In genomic region chr12:67271976-67272375, GRCh38 we compare ENCODE assay signal across 11 cellular contexts. TPM values are rescaled to one million over a fixed set of nuclear protein-coding genes. Genes with fewer than 3 reads are reported as not detected.
DNase-seq lines count a peak whose midpoint lies in the region; ATAC-seq and TF ChIP-seq lines count a peak whose summit lies in the region.
"Had no signal": no experiment of that assay in that cellular context is flagged by ENCODE, and none has a peak within 500 bp of the region (broad histone marks: within the 10 kb centered on the region; RNA-seq: fewer than 3 reads in every experiment).

No MANE protein-coding gene starts in this region.

- POLR2A ChIA-PET in CD8-positive, alpha-beta memory T cell (lab: Charles Lee), result no interaction called here

- H3K4me3 Mint-ChIP-seq in CD8-positive, alpha-beta memory T cell, result peak overlapping the region in 5 of 7 donors; percentile 5 to 95 (median 12)
- H3K4me3 Mint-ChIP-seq in brain (peak overlapping the region; percentile 67 to 90 (median 81)), nephron progenitor cell (peak overlapping the region; percentile 98)

- TF ChIP-seq CTCF in brain (conservative IDR thresholded peaks at IDR 0.05) (no peak), nephron progenitor cell (IDR thresholded peaks at IDR 0.05) (no peak)

- peaks cover 0 to 1% of the 10 kb centered on the region in 2 donors for H3K27me3 Mint-ChIP-seq in CD8-positive, alpha-beta memory T cell
- H3K27me3 Mint-ChIP-seq in brain, result peaks cover 9% of the 10 kb centered on the region
- no peaks in the 10 kb centered on the region for H3K27me3 Mint-ChIP-seq in nephron progenitor cell (ENCODE audit: low read depth, poor library complexity)

- H3K36me3 Mint-ChIP-seq in CD8-positive, alpha-beta memory T cell, result peaks cover 0 to 24% (median 10%) of the 10 kb centered on the region in 3 donors
- H3K36me3 Mint-ChIP-seq in brain (peaks cover 28% of the 10 kb centered on the region), nephron progenitor cell (ENCODE audit: low read depth) (peaks cover 46% of the 10 kb centered on the region)

- no peaks in the 10 kb centered on the region for H3K27me3 ChIP-seq in CD8-positive, alpha-beta memory T cell (ENCODE audit: insufficient read depth, low read length, poor library complexity, severe bottlenecking)
- no peaks in the 10 kb centered on the region for H3K27me3 ChIP-seq in HUES64 (ENCODE audit: insufficient read depth, low read length)

- H3K9ac ChIP-seq in HUES64 (ENCODE audit: low read depth, low read length), result no peak overlapping the region

- no peak for ATAC-seq in left lobe of liver

- H3K4me3 ChIP-seq in CD8-positive, alpha-beta memory T cell (ENCODE audit: low read length), result no peak overlapping the region
- peak overlapping the region; percentile 77 for H3K4me3 ChIP-seq in HUES64 (ENCODE audit: low read length)

- H3K4me1 Mint-ChIP-seq in CD8-positive, alpha-beta memory T cell, result peaks cover 71 to 88% (median 83%) of the 10 kb centered on the region in 3 donors
- peaks cover 79% of the 10 kb centered on the region for H3K4me1 Mint-ChIP-seq in brain
- H3K4me1 Mint-ChIP-seq in nephron progenitor cell, result peaks cover 62% of the 10 kb centered on the region

- H3K9me3 ChIP-seq in CD8-positive, alpha-beta memory T cell (ENCODE audit: low read length), result no peaks in the 10 kb centered on the region
- H3K9me3 ChIP-seq in HUES64 (ENCODE audit: insufficient read depth, low read depth, low read length), result no peaks in the 10 kb centered on the region
- H3K9me3 ChIP-seq: prostate gland had no signal

- peaks cover 61% of the 10 kb centered on the region for H3K4me1 ChIP-seq in CD8-positive, alpha-beta memory T cell (ENCODE audit: insufficient read depth, low read length)
- H3K4me1 ChIP-seq in HUES64 (ENCODE audit: insufficient read depth, low read length), result peaks cover 34% of the 10 kb centered on the region
- H3K4me1 ChIP-seq: prostate gland had no signal

- H3K27ac ChIP-seq in CD8-positive, alpha-beta memory T cell (ENCODE audit: low read depth, low read length), result no peak overlapping the region
- no peak overlapping the region for H3K27ac ChIP-seq in HUES64 (ENCODE audit: low read depth, low read length)

- 92% methylated on average over 1 of the region's 1 CpG for WGBS in HUES64

- no peaks in the 10 kb centered on the region for H3K9me3 Mint-ChIP-seq in CD8-positive, alpha-beta memory T cell
- no peaks in the 10 kb centered on the region for H3K9me3 Mint-ChIP-seq in brain
- H3K9me3 Mint-ChIP-seq in nephron progenitor cell, result no peaks in the 10 kb centered on the region

- no peak for DNase-seq in CD8-positive, alpha-beta memory T cell
- DNase-seq in nephron progenitor cell (no peak), cerebellar cortex (ENCODE audit: low spot score) (no peak), NCI-H510A treated with DMSO at 0.1 percent for 48 hours (lab: John Stamatoyannopoulos, UW) (no peak), left lobe of liver (ENCODE audit: low spot score) (no peak)
- DNase-seq: cerebellar nuclear complex, NCI-H2029 treated with DMSO at 0.1 percent for 48 hours, Right ventricle myocardium superior had no signal

- peak overlapping the region in 4 of 8 donors; percentile 15 to 49 (median 28) for H3K27ac Mint-ChIP-seq in CD8-positive, alpha-beta memory T cell
- H3K27ac Mint-ChIP-seq in brain (peak overlapping the region in 3 of 5 experiments; percentile 46 to 100 (median 68)), nephron progenitor cell (no peak overlapping the region)

- H3K36me3 ChIP-seq in CD8-positive, alpha-beta memory T cell (ENCODE audit: insufficient read depth, low read length), result no peaks in the 10 kb centered on the region
- peaks cover 12% of the 10 kb centered on the region; the same call in 1 of the 2 replicates for H3K36me3 ChIP-seq in HUES64 (ENCODE audit: insufficient read depth, low read length)
- H3K36me3 ChIP-seq: prostate gland had no signal

- CTCF ChIA-PET in CD8-positive, alpha-beta memory T cell (lab: Charles Lee), result no interaction called here

RNA-seq across cellular contexts. Expression of gene CAND1, which starts 2.8 kb away (rescaled TPM):
- 100 to 1,000 TPM; 197 to 198 TPM for total RNA-seq in CD8-positive, alpha-beta memory T cell
- polyA plus RNA-seq in CD8-positive, alpha-beta memory T cell, result 63.1 TPM
- 144 TPM for polyA plus RNA-seq in HUES64 (2013, experiment 1 of 2)
- polyA plus RNA-seq in HUES64 (2013, experiment 2 of 2), result 151 TPM
- polyA plus RNA-seq in brain (ENCODE audit: insufficient read depth, low read depth, low replicate concordance), result 47.0 TPM
- 50.7 TPM for total RNA-seq in left lobe of liver

Comparison
In these comparisons a context has a peak if more than half of its experiments do, and no peak if none do; other contexts are left out.
1. H3K4me3 Mint-ChIP-seq: peak in every context shown above with its lines; median percentile 98 in nephron progenitor cell; 81 in brain; 12 in CD8-positive, alpha-beta memory T cell.